In the genomic region with DNA sequence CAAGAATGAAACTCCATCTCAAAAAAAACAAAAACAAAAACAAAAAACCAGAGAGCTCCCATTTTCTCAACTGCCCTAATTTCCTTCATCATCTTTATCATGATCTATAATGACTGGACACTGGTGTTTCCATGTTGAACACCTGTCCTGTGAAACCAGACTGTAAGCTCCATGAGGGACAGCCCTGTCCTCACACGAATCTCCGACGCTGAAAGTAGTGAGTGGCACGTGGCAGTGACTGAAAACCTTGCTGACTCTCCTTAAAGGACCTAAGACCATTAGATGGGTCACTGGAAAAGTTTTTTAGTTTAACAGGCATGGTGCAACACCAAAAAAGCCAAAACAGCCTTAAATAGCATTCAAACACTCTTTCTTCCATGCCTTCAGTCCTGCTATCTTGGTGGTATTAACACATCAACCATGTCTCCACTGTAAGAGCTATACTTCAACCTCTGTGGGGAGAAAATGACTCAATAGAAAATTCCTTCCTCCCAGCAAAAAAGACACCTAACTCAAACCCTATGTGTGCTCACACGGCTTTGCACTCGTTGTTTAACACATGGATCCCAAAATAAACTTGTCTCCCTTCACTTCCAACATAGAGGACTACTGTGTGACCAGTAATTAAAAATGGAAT, we compare ENCODE assay signal across 1 cellular context.
TF ChIP-seq lines count a peak whose summit lies in the region.

No MANE protein-coding gene starts in this region.

TF ChIP-seq in WTC11, 78 proteins besides CTCF, POLR2A, EP300 and RAD21 (continued from another document):
- TF ChIP-seq ARID4B (CRISPR knock-in tag; IDR thresholded peaks at IDR 0.05; ENCODE audit: borderline replicate concordance), result no peak
- TF ChIP-seq, protein P1, sequence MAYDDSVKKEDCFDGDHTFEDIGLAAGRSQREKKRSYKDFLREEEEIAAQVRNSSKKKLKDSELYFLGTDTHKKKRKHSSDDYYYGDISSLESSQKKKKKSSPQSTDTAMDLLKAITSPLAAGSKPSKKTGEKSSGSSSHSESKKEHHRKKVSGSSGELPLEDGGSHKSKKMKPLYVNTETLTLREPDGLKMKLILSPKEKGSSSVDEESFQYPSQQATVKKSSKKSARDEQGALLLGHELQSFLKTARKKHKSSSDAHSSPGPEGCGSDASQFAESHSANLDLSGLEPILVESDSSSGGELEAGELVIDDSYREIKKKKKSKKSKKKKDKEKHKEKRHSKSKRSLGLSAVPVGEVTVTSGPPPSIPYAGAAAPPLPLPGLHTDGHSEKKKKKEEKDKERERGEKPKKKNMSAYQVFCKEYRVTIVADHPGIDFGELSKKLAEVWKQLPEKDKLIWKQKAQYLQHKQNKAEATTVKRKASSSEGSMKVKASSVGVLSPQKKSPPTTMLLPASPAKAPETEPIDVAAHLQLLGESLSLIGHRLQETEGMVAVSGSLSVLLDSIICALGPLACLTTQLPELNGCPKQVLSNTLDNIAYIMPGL (CRISPR knock-in tag; IDR thresholded peaks at IDR 0.05), result no peak
- TF ChIP-seq JUN (CRISPR knock-in tag; IDR thresholded peaks at IDR 0.05), result no peak
- TF ChIP-seq TCF7 (CRISPR knock-in tag; IDR thresholded peaks at IDR 0.05; ENCODE audit: low read depth), result no peak
- TF ChIP-seq MLX (CRISPR knock-in tag; IDR thresholded peaks at IDR 0.05), result no peak
- TF ChIP-seq OVOL2 (CRISPR knock-in tag; IDR thresholded peaks at IDR 0.05; ENCODE audit: borderline replicate concordance), result no peak
TF ChIP-seq in WTC11: peak in this region for 0.
